ENCODE assay signal across 26 cellular contexts in genomic region chr16:4275861-4276260, GRCh38. TPM values are rescaled to one million over a fixed set of nuclear protein-coding genes. Genes with fewer than 3 reads are reported as not detected.
"Had no signal": no experiment of that assay in that cellular context is flagged by ENCODE, and none has a peak within 500 bp of the region (broad histone marks: within the 10 kb centered on the region; RNA-seq: fewer than 3 reads in every experiment).

No MANE protein-coding gene starts in this region.

- H3K36me3 ChIP-seq: adrenal gland, cardiac muscle cell, colonic mucosa, esophagus squamous epithelium, heart right ventricle, left ventricle myocardium inferior, tibial nerve had no signal

- DNase-seq: activated CD4-positive, alpha-beta T cell treated with anti-CD3 and anti-CD28 coated beads for 4 hours; activated CD4-positive, alpha-beta T cell treated with anti-CD3 and anti-CD28 coated beads, Interleukin-2, amount 50 U/mL, for 4 hours; activated effector memory CD4-positive, alpha-beta T cell treated with anti-CD3 and anti-CD28 coated beads, Interleukin-2, amount 50 U/mL, for 16 hours; activated naive CD4-positive, alpha-beta T cell treated with anti-CD3 and anti-CD28 coated beads for 36 hours; activated naive CD8-positive, alpha-beta T cell treated with anti-CD3 and anti-CD28 coated beads for 36 hours; activated T-cell treated with anti-CD3 and anti-CD28 coated beads for 4 hours; activated T-cell treated with anti-CD3 and anti-CD28 coated beads, Interleukin-2, amount 50 U/mL, for 72 hours; adrenal gland; aorta; body of pancreas; cerebellar nuclear complex; colonic mucosa; effector CD8-positive, alpha-beta T cell; esophagus squamous epithelium; foreskin melanocyte; heart right ventricle; left ventricle myocardium inferior; posterior cingulate gyrus; stimulated activated CD4-positive, alpha-beta T cell treated with anti-CD3 and anti-CD28 coated beads, Interleukin-15, amount 100 ng/mL, for 24 hours; stimulated activated CD4-positive, alpha-beta T cell treated with anti-CD3 and anti-CD28 coated beads, Interleukin-2, amount 100 ng/mL, for 24 hours; stimulated activated naive CD4-positive, alpha-beta T cell had no signal

- H3K27me3 ChIP-seq: adrenal gland, body of pancreas, cardiac muscle cell, colonic mucosa, esophagus squamous epithelium, heart right ventricle, tibial nerve had no signal

- H3K4me3 Mint-ChIP-seq: activated naive CD4-positive, alpha-beta T cell treated with anti-CD3 and anti-CD28 coated beads for 36 hours; activated naive CD8-positive, alpha-beta T cell treated with anti-CD3 and anti-CD28 coated beads for 36 hours had no signal

- H3K27ac Mint-ChIP-seq: activated naive CD4-positive, alpha-beta T cell treated with anti-CD3 and anti-CD28 coated beads for 36 hours; activated naive CD8-positive, alpha-beta T cell treated with anti-CD3 and anti-CD28 coated beads for 36 hours; activated T-cell treated with anti-CD3 and anti-CD28 coated beads, Interleukin-2, amount 50 U/mL, for 72 hours had no signal

- ATAC-seq: activated T-cell treated with anti-CD3 and anti-CD28 coated beads, Interleukin-2, amount 50 U/mL, for 72 hours; body of pancreas; heart right ventricle; right cardiac atrium had no signal

- H3K9me3 Mint-ChIP-seq: activated naive CD8-positive, alpha-beta T cell treated with anti-CD3 and anti-CD28 coated beads for 36 hours; activated T-cell treated with anti-CD3 and anti-CD28 coated beads, Interleukin-2, amount 50 U/mL, for 72 hours had no signal

- H3K9me3 ChIP-seq: adrenal gland, body of pancreas, colonic mucosa, esophagus squamous epithelium, left ventricle myocardium inferior, tibial nerve had no signal

- H3K4me3 ChIP-seq: adrenal gland, body of pancreas, cardiac muscle cell, colonic mucosa, esophagus squamous epithelium, heart right ventricle, left ventricle myocardium inferior, tibial nerve had no signal

- H3K27ac ChIP-seq: body of pancreas, cardiac muscle cell, colonic mucosa, epithelial cell of prostate, esophagus squamous epithelium, heart right ventricle, left ventricle myocardium inferior, tibial nerve had no signal

RNA-seq across cellular contexts. Expression of gene SRL, which starts 34.0 kb away (rescaled TPM):
- total RNA-seq: activated naive CD4-positive, alpha-beta T cell treated with anti-CD3 and anti-CD28 coated beads for 36 hours; activated naive CD8-positive, alpha-beta T cell treated with anti-CD3 and anti-CD28 coated beads for 36 hours; activated T-cell treated with anti-CD3 and anti-CD28 coated beads, Interleukin-2, amount 50 U/mL, for 72 hours; body of pancreas; T-helper 2 cell treated with Interferon-gamma antibody and Interleukin-4, amounts not matched to agents 100 ng/mL and 5 ng/mL, for 36 hours had no signal
